14 cellular contexts compared by ENCODE assay signal in the genomic region with DNA sequence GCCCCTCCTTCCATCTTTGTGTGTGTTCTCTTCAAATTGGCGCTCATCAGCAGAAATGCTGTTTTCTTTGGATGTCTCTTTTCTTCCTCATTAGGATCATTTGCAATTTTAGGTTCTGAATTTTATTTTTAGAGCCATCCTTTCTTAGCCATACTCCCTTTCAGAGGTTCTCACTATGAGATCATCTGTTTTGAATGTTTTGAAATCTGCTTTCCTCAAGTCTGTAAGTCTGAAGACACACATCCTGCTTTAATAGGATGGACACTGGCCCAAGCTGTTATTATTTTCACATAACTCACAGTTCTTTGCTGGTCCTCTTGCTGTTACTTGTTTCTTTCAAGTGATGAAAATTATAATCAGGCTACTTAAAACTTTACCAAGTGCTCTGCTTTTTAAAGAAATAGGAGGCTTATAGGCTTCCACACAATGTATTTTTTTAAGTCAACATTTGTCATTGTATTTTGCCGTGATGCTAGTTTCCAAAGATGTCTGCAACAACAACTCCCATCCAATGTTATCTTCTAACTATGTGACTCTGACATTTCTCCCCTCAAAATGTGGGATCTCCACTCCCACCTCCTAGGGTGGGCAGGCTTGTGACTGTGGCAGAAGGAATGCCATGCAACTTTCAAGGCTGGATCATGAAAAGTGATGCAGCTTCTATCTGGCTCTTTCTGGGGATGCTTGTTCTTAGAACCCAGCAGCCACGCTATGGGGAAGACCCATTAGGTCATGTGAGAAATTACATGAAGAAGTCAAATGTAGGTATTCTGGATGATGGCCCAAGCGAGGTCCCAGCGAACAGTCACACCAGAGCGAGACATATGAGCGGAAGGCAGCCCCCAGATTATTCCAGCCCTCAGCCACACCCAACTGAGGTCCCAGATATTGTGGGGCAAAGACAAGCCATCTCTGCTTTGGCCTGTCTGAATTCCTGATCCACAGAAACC.
DNase-seq lines count a peak whose midpoint lies in the region; ATAC-seq, FAIRE-seq and TF ChIP-seq lines count a peak whose summit lies in the region.
"Had no signal": no experiment of that assay in that cellular context is flagged by ENCODE, and none has a peak within 500 bp of the region (broad histone marks: within the 10 kb centered on the region; RNA-seq: fewer than 3 reads in every experiment).

No MANE protein-coding gene starts in this region.

- H3K4me3 Mint-ChIP-seq in activated T-helper 17 cell treated with anti-CD3 and anti-CD28 coated beads, Interleukin-2, amount 50 U/mL, for 72 hours: peak overlapping the region; percentile 3
- H3K4me3 Mint-ChIP-seq: IgD-negative memory B cell had no signal

- H3K4me3 ChIP-seq in fibroblast of villous mesenchyme (ENCODE audit: low read depth, low read length): no peak overlapping the region
- H3K4me3 ChIP-seq: testis had no signal

- DNase-seq in GM04504 (ENCODE audit: low read depth) (peak; percentile 48), fibroblast of villous mesenchyme (ENCODE audit: low read depth) (peak; percentile 52), sciatic nerve (ENCODE audit: low spot score) (no peak), GM12891 (ENCODE audit: insufficient read length, low spot score) (no peak), DMS79 (lab: John Stamatoyannopoulos, UW) (no peak), globus pallidus (ENCODE audit: low spot score) (no peak), NCI-H524 (lab: John Stamatoyannopoulos, UW) (no peak)
- DNase-seq: activated naive CD4-positive, alpha-beta T cell treated with anti-CD3 and anti-CD28 coated beads, Interleukin-2, amount 50 U/mL, for 16 hours; NCI-H146; NCI-H82; testis had no signal

- H3K36me3 Mint-ChIP-seq in activated T-helper 17 cell treated with anti-CD3 and anti-CD28 coated beads, Interleukin-2, amount 50 U/mL, for 72 hours (ENCODE audit: low read depth): no peaks in the 10 kb centered on the region
- H3K36me3 Mint-ChIP-seq: IgD-negative memory B cell had no signal

- H3K27me3 Mint-ChIP-seq in activated T-helper 17 cell treated with anti-CD3 and anti-CD28 coated beads, Interleukin-2, amount 50 U/mL, for 72 hours: peaks cover 10% of the 10 kb centered on the region

- H3K4me1 Mint-ChIP-seq in activated T-helper 17 cell treated with anti-CD3 and anti-CD28 coated beads, Interleukin-2, amount 50 U/mL, for 72 hours: peaks cover 20% of the 10 kb centered on the region

- no peak for FAIRE-seq in GM12891 (lab: Jason Lieb, UNC)
- FAIRE-seq: D721Med had no signal

- no peak for ATAC-seq in activated T-helper 17 cell treated with anti-CD3 and anti-CD28 coated beads, Interleukin-2, amount 50 U/mL, for 72 hours (replicated peaks)
- ATAC-seq in sciatic nerve: peak; percentile 89

- intact Hi-C loops in sciatic nerve (cut with DNase I): no loop called here

- H3K27ac Mint-ChIP-seq in activated T-helper 17 cell treated with anti-CD3 and anti-CD28 coated beads, Interleukin-2, amount 50 U/mL, for 72 hours: peak overlapping the region; percentile 5
- H3K27ac Mint-ChIP-seq: IgD-negative memory B cell had no signal

- TF ChIP-seq POLR2A in GM12891 (IDR thresholded peaks at IDR 0.05; ENCODE audit: low read depth, low read length): no peak

- TF ChIP-seq CTCF in fibroblast of villous mesenchyme (IDR thresholded peaks at IDR 0.05; ENCODE audit: insufficient read depth, low read depth, low read length): no peak

- H3K9me3 Mint-ChIP-seq in activated T-helper 17 cell treated with anti-CD3 and anti-CD28 coated beads, Interleukin-2, amount 50 U/mL, for 72 hours: no peaks in the 10 kb centered on the region

TF ChIP-seq in GM12891, 5 proteins besides CTCF, POLR2A, EP300 and RAD21:
- TF ChIP-seq SPI1 (IDR thresholded peaks at IDR 0.05; ENCODE audit: low read depth, low read length) (no peak), TAF1 (IDR thresholded peaks at IDR 0.05; ENCODE audit: low read depth, low read length) (no peak), POU2F2 (IDR thresholded peaks at IDR 0.05; ENCODE audit: low read depth, low read length) (no peak), PAX5 (IDR thresholded peaks at IDR 0.05; ENCODE audit: insufficient read depth, low read length, severe bottlenecking) (no peak), POLR2AphosphoS5 (IDR thresholded peaks at IDR 0.05; ENCODE audit: low read depth, low read length) (no peak)
TF ChIP-seq in GM12891: peak in this region for 0.

Comparison
In these comparisons a context has a peak if more than half of its experiments do, and no peak if none do; other contexts are left out.
1. DNase-seq: peak in GM04504 (single experiment) and fibroblast of villous mesenchyme (single experiment); none in sciatic nerve (single experiment), GM12891 (single experiment), DMS79 (single experiment), globus pallidus (single experiment) and NCI-H524 (0 of 2).